21 cellular contexts compared by ENCODE assay signal in genomic region chr7:24392774-24393173, GRCh38.
"Had no signal": no experiment of that assay in that cellular context is flagged by ENCODE, and none has a peak within 500 bp of the region (broad histone marks: within the 10 kb centered on the region; RNA-seq: fewer than 3 reads in every experiment).

No MANE protein-coding gene starts in this region.

- H3K27me3 ChIP-seq: esophagus squamous epithelium, neutrophil, spleen, transverse colon had no signal

- H3K4me3 ChIP-seq: esophagus squamous epithelium, spleen, thoracic aorta, transverse colon had no signal

- DNase-seq: cerebellar nuclear complex; effector memory CD8-positive, alpha-beta T cell; esophagus squamous epithelium; foreskin fibroblast; immature natural killer cell; kidney; left cardiac atrium; naive thymus-derived CD4-positive, alpha-beta T cell; nephron progenitor cell; posterior cingulate gyrus; spleen; stimulated activated CD4-positive, alpha-beta T cell treated with anti-CD3 and anti-CD28 coated beads, Interleukin-15, amount 100 ng/mL, for 24 hours; stimulated activated CD4-positive, alpha-beta T cell treated with anti-CD3 and anti-CD28 coated beads, Interleukin-1b, Interleukin-23, amount 100 ng/mL, for 48 hours; stimulated activated CD4-positive, alpha-beta T cell treated with anti-CD3 and anti-CD28 coated beads, Interleukin-4, amount 100 ng/mL, for 24 hours; transverse colon had no signal

- H3K9me3 Mint-ChIP-seq: dendritic cell treated with granulocyte-macrophage colony-stimulating factor and Interleukin-4, amounts not matched to agents 40 ng/mL and 50 ng/mL, for 4 days; effector memory CD8-positive, alpha-beta T cell; naive thymus-derived CD4-positive, alpha-beta T cell; nephron progenitor cell; stimulated activated memory B cell treated with anti-CD40 and anti-IgM and Interleukin-4, amounts not matched to agents 10 μg/mL and 1 μg/mL and 100 μg/mL, for 72 hours; stimulated activated naive CD8-positive, alpha-beta T cell treated with anti-CD3 and anti-CD28 coated beads, Interleukin-15, Interleukin-2, amounts not matched to agents 100 ng/mL and 50 ng/mL, for 24 hours had no signal

- H3K4me1 ChIP-seq: esophagus squamous epithelium, spleen, transverse colon had no signal

- H3K36me3 ChIP-seq: esophagus squamous epithelium, neutrophil, spleen, thoracic aorta, transverse colon had no signal

- H3K4me1 Mint-ChIP-seq: immature natural killer cell; stimulated activated memory B cell treated with anti-CD40 and anti-IgM and Interleukin-4, amounts not matched to agents 10 μg/mL and 1 μg/mL and 100 μg/mL, for 72 hours had no signal

- H3K27ac Mint-ChIP-seq: dendritic cell treated with granulocyte-macrophage colony-stimulating factor and Interleukin-4, amounts not matched to agents 40 ng/mL and 50 ng/mL, for 4 days; effector memory CD8-positive, alpha-beta T cell; immature natural killer cell; naive thymus-derived CD4-positive, alpha-beta T cell; stimulated activated memory B cell treated with anti-CD40 and anti-IgM and Interleukin-4, amounts not matched to agents 10 μg/mL and 1 μg/mL and 100 μg/mL, for 72 hours; stimulated activated naive CD8-positive, alpha-beta T cell treated with anti-CD3 and anti-CD28 coated beads, Interleukin-15, Interleukin-2, amounts not matched to agents 100 ng/mL and 50 ng/mL, for 24 hours had no signal

- H3K4me3 Mint-ChIP-seq: dendritic cell treated with granulocyte-macrophage colony-stimulating factor and Interleukin-4, amounts not matched to agents 40 ng/mL and 50 ng/mL, for 4 days; effector memory CD8-positive, alpha-beta T cell; immature natural killer cell; naive thymus-derived CD4-positive, alpha-beta T cell; stimulated activated memory B cell treated with anti-CD40 and anti-IgM and Interleukin-4, amounts not matched to agents 10 μg/mL and 1 μg/mL and 100 μg/mL, for 72 hours; stimulated activated naive CD8-positive, alpha-beta T cell treated with anti-CD3 and anti-CD28 coated beads, Interleukin-15, Interleukin-2, amounts not matched to agents 100 ng/mL and 50 ng/mL, for 24 hours had no signal

- H3K36me3 Mint-ChIP-seq: immature natural killer cell; naive thymus-derived CD4-positive, alpha-beta T cell; stimulated activated memory B cell treated with anti-CD40 and anti-IgM and Interleukin-4, amounts not matched to agents 10 μg/mL and 1 μg/mL and 100 μg/mL, for 72 hours had no signal

- H3K27ac ChIP-seq: epithelial cell of prostate, esophagus squamous epithelium, neutrophil, spleen, thoracic aorta, transverse colon had no signal

- H3K9me3 ChIP-seq: esophagus squamous epithelium, neutrophil, spleen, thoracic aorta, transverse colon had no signal
